ENCODE assay signal across 27 cellular contexts in genomic region chr2:130831356-130831755, GRCh38. TPM values are rescaled to one million over a fixed set of nuclear protein-coding genes. Genes with fewer than 3 reads are reported as not detected.
"Had no signal": no experiment of that assay in that cellular context is flagged by ENCODE, and none has a peak within 500 bp of the region (broad histone marks: within the 10 kb centered on the region; RNA-seq: fewer than 3 reads in every experiment).

No MANE protein-coding gene starts in this region.

- H3K9me3 ChIP-seq: body of pancreas, psoas muscle, thoracic aorta, upper lobe of left lung, vagina had no signal

- H3K27me3 Mint-ChIP-seq: activated naive CD8-positive, alpha-beta T cell had no signal

- H3K27me3 ChIP-seq: body of pancreas, vagina had no signal

- H3K9me3 Mint-ChIP-seq: activated T-cell treated with anti-CD3 and anti-CD28 coated beads, Interleukin-2, amount 50 U/mL, for 72 hours; nephron progenitor cell had no signal

- ATAC-seq: activated T-cell treated with anti-CD3 and anti-CD28 coated beads, Interleukin-2, amount 50 U/mL, for 72 hours; body of pancreas; left colon; psoas muscle had no signal

- H3K4me3 Mint-ChIP-seq: activated naive CD8-positive, alpha-beta T cell; activated T-cell treated with anti-CD3 and anti-CD28 coated beads, Interleukin-2, amount 50 U/mL, for 72 hours; nephron progenitor cell had no signal

- H3K4me1 ChIP-seq: parathyroid adenoma, psoas muscle had no signal

- H3K36me3 ChIP-seq: thoracic aorta, upper lobe of left lung, vagina had no signal

- DNase-seq: activated CD4-positive, alpha-beta T cell treated with anti-CD3 and anti-CD28 coated beads for 4 hours; activated CD4-positive, alpha-beta T cell treated with anti-CD3 and anti-CD28 coated beads, Interleukin-2, amount 50 U/mL, for 4 hours; activated effector memory CD4-positive, alpha-beta T cell treated with Interleukin-2 at 50 U/mL for 16 hours; activated naive CD4-positive, alpha-beta T cell treated with Interleukin-2 at 50 U/mL for 16 hours; activated T-cell treated with anti-CD3 and anti-CD28 coated beads for 4 hours; activated T-cell treated with anti-CD3 and anti-CD28 coated beads, Interleukin-2, amount 50 U/mL, for 72 hours; body of pancreas; cerebellar nuclear complex; effector memory CD4-positive, alpha-beta T cell; hippocampal formation; left colon; mesenchymal stem cell; nephron progenitor cell; stimulated activated CD4-positive, alpha-beta T cell treated with anti-CD3 and anti-CD28 coated beads, Interleukin-15, amount 100 ng/mL, for 24 hours; stimulated activated CD4-positive, alpha-beta T cell treated with anti-CD3 and anti-CD28 coated beads, Interleukin-2, amount 100 ng/mL, for 24 hours; stimulated activated naive CD4-positive, alpha-beta T cell; upper lobe of left lung had no signal

- H3K36me3 Mint-ChIP-seq: activated naive CD8-positive, alpha-beta T cell had no signal

- H3K9ac ChIP-seq: parathyroid adenoma had no signal

- H3K27ac ChIP-seq: body of pancreas, coronary artery, parathyroid adenoma, psoas muscle, thoracic aorta, upper lobe of left lung, vagina, VCaP had no signal

- H3K4me3 ChIP-seq: body of pancreas, coronary artery, dorsolateral prefrontal cortex, psoas muscle, smooth muscle cell, thoracic aorta, upper lobe of left lung, vagina had no signal

- H3K27ac Mint-ChIP-seq: activated naive CD8-positive, alpha-beta T cell; activated T-cell treated with anti-CD3 and anti-CD28 coated beads, Interleukin-2, amount 50 U/mL, for 72 hours; nephron progenitor cell had no signal

RNA-seq across cellular contexts. Expression of gene ARHGEF4, which starts 5.4 kb away (rescaled TPM):
- total RNA-seq: endothelial cell of umbilical vein had no signal
- polyA plus RNA-seq: endothelial cell of umbilical vein had no signal
